Comparison of ENCODE assay signal across 8 cellular contexts in the genomic region with DNA sequence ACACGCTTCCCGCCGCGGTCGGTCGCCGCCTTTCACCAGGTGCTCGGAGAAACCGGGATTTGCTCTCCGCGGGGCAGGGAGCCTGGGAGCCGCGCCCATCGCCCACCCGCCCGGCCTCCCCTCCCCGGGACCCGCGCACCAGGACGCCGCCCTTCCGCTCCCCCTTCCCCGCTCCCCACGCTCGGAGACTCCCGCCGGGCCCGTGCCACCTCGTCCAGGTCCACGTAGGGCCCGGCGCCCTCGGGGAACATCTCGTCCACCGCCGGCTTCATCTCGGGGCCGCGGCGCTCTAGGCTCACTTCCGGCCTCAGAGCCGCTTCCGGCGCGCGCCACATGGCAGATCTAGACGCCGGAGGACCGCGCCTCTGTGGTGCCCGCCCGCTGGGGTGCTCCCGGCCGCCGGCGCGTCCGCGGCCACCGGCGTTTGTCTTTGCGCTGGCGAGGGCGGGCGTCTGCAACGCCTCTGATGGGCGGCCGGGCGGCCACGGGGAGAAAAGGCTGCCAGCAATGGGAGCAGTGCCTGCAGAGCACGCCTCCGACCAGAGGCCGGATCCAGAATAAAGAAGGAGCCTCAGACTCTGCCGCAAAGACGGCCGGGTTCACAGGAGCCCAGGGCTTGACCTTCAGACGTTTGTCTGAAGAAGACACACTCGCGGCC. TPM values are rescaled to one million over a fixed set of nuclear protein-coding genes. Genes with fewer than 3 reads are reported as not detected.
DNase-seq lines count a peak whose midpoint lies in the region; ATAC-seq and TF ChIP-seq lines count a peak whose summit lies in the region.

A gene (minus strand): TSS at position 293 of the 658 bp plus-strand sequence. CDS start 21 bp downstream, at position 272.

- DNase-seq in GM10248 (ENCODE audit: extremely low spot score) (peak; percentile 95), NCI-H1092 (lab: John Stamatoyannopoulos, UW) (peak; percentile 61), SW480 (ENCODE audit: low spot score) (peak; percentile 76), Right ventricle myocardium superior (peak; percentile 94), thyroid gland (peak; percentile 87 to 89)
- peak; percentile 70 for DNase-seq in activated naive CD8-positive, alpha-beta T cell treated with anti-CD3 and anti-CD28 coated beads, Interleukin-2, amount 50 U/mL, for 16 hours (ENCODE audit: low read depth, low spot score)

- no peaks in the 10 kb centered on the region for H3K79me2 ChIP-seq in parathyroid adenoma

- H3K36me3 ChIP-seq in parathyroid adenoma (ENCODE audit: control insufficient read depth, insufficient read depth, low read length) = no peaks in the 10 kb centered on the region
- peaks cover 13 to 22% of the 10 kb centered on the region in 2 donors for H3K36me3 ChIP-seq in thyroid gland

- peak within 1 kb of the TSS; percentile 98 for H2AFZ ChIP-seq in parathyroid adenoma

- ATAC-seq in HG02588 (IDR thresholded peaks at IDR 0.05; ENCODE audit: unreplicated experiment) (peak; percentile 93), Right ventricle myocardium superior (ENCODE audit: poor library complexity) (peak; percentile 99)

- TF ChIP-seq CTCF in GM10248 (IDR thresholded peaks at IDR 0.05; ENCODE audit: control extremely low read depth, extremely low read depth, low read depth, missing control alignments) (no peak), parathyroid adenoma (IDR thresholded peaks at IDR 0.05) (no peak), thyroid gland (IDR thresholded peaks at IDR 0.05) (no peak)

- CTCF ChIA-PET in GM10248 (lab: Yijun Ruan, JAX) = interaction anchor here (1.3 kb wide), 1 partner anchor 8 kb away, joined by 7 read pairs; no protein-coding TSS in a partner anchor

- H3K9ac ChIP-seq in parathyroid adenoma = peak within 1 kb of the TSS; percentile 30

- H3K4me1 ChIP-seq in parathyroid adenoma (peaks cover 5% of the 10 kb centered on the region), thyroid gland (peaks cover 25 to 44% of the 10 kb centered on the region in 2 donors)

- H3K27ac ChIP-seq in parathyroid adenoma (peak within 1 kb of the TSS; percentile 12), thyroid gland (peak within 1 kb of the TSS in 2 of 3 donors; percentile 53 to 69)

- peak in 1 of 2 donors; percentile 69 for TF ChIP-seq POLR2A in thyroid gland (IDR thresholded peaks at IDR 0.05)

- H3K27me3 ChIP-seq in parathyroid adenoma (ENCODE audit: control insufficient read depth, insufficient read depth, low read length) (no peaks in the 10 kb centered on the region), thyroid gland (no peaks in the 10 kb centered on the region)

- H3K9me3 ChIP-seq in parathyroid adenoma (ENCODE audit: control insufficient read depth, low read length) (no peaks in the 10 kb centered on the region), thyroid gland (no peaks in the 10 kb centered on the region)

- peak within 1 kb of the TSS; percentile 83 for H3K4me2 ChIP-seq in parathyroid adenoma (ENCODE audit: low read length)

- POLR2A ChIA-PET in GM10248 (lab: Yijun Ruan, JAX) = no interaction called here

- intact Hi-C loops in Right ventricle myocardium superior (cut with DNase I) (no loop called here), thyroid gland (cut with DNase I) (no loop called here)

- H3K4me3 ChIP-seq in parathyroid adenoma (ENCODE audit: low read depth, low read length) (peak within 1 kb of the TSS; percentile 85), thyroid gland (replicated peaks in 1 of 3) (peak within 1 kb of the TSS; percentile 57 to 96 (median 66))

- WGBS in thyroid gland, 2 donors = 0 to 1% methylated on average over 6 to 26 of the region's 79 CpGs

RNA-seq across cellular contexts. Expression of the gene that starts here (rescaled TPM):
- total RNA-seq in Right ventricle myocardium superior (206 TPM), thyroid gland (100 to 1,000 TPM in 3 of 4 donors, 10 to 100 TPM in 1; 63.6 to 965 (median 239) TPM)

Comparison
In these comparisons a context has a peak if more than half of its experiments do, and no peak if none do; other contexts are left out.
1. Peak in every context shown above with its lines: DNase-seq, ATAC-seq, H3K4me3 ChIP-seq and H3K27ac ChIP-seq.